10 cellular contexts compared by ENCODE assay signal in the genomic region with DNA sequence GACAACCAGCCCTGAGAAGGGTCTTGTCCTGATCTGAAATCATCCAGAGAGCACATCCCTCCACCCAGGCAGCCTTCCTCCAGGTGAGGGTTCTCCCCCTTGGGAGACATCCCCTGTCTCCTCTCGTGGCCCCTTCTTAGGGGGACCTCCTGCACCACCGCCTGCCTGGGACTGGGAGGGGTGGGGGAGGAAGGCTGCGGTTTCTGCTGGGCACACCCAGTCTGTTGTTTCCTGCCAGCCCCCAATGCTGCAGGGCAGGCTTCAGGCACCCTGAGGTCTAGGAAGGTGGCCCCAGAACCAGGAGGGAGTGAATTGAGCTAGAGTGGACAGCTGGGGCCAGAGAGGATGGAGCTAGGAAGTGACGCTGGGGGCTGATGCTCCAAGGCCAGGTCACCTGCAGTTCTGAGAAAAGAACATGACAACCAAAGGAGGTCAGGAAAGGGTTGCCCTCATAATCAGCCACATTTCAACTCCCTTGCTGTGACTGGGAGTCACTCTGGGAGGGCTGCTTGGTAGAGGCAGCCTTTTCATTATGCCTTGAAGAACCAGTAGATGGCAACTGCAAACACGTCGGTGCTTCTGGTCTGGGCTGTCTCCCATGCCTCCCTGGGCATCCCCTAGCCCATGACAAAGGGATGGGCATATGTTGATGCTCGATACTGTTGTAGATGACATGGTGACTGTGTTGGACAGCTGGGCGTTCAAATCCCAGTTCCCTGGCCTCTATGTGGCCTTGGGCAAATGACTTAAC. TPM values are rescaled to one million over a fixed set of nuclear protein-coding genes. Genes with fewer than 3 reads are reported as not detected.
DNase-seq lines count a peak whose midpoint lies in the region; ATAC-seq and TF ChIP-seq lines count a peak whose summit lies in the region.
"Had no signal": no experiment of that assay in that cellular context is flagged by ENCODE, and none has a peak within 500 bp of the region (broad histone marks: within the 10 kb centered on the region; RNA-seq: fewer than 3 reads in every experiment).

No MANE protein-coding gene starts in this region.

- peak overlapping the region; percentile 95 for H3K27ac Mint-ChIP-seq in activated T-cell treated with anti-CD3 and anti-CD28 coated beads, Interleukin-2, amount 50 U/mL, for 24 hours
- H3K27ac Mint-ChIP-seq in natural killer cell treated with Interleukin-12 subunit alpha and Interleukin-12 subunit beta and Interleukin-15 and Interleukin-18, amount 100 ng/mL, for 72 hours = peak overlapping the region; percentile 89 to 96

- H3K36me3 ChIP-seq in GM06990 (ENCODE audit: control insufficient read depth, insufficient read depth, low read length) (no peaks in the 10 kb centered on the region), breast epithelium (no peaks in the 10 kb centered on the region)
- H3K36me3 ChIP-seq: suprapubic skin had no signal

- H3K9me3 ChIP-seq in breast epithelium = no peaks in the 10 kb centered on the region
- H3K9me3 ChIP-seq: suprapubic skin had no signal

- TF ChIP-seq POLR2A in NB4 (IDR thresholded peaks at IDR 0.05; ENCODE audit: extremely low read depth, insufficient read length) (peak; percentile 65), breast epithelium (IDR thresholded peaks at IDR 0.05) (no peak)

- H3K36me3 Mint-ChIP-seq in activated T-cell treated with anti-CD3 and anti-CD28 coated beads, Interleukin-2, amount 50 U/mL, for 24 hours (ENCODE audit: low read depth) = peaks cover 21% of the 10 kb centered on the region
- H3K36me3 Mint-ChIP-seq in natural killer cell treated with Interleukin-12 subunit alpha and Interleukin-12 subunit beta and Interleukin-15 and Interleukin-18, amount 100 ng/mL, for 72 hours = peaks cover 7% of the 10 kb centered on the region

- H3K27me3 Mint-ChIP-seq in activated T-cell treated with anti-CD3 and anti-CD28 coated beads, Interleukin-2, amount 50 U/mL, for 24 hours = no peaks in the 10 kb centered on the region
- no peaks in the 10 kb centered on the region for H3K27me3 Mint-ChIP-seq in natural killer cell treated with Interleukin-12 subunit alpha and Interleukin-12 subunit beta and Interleukin-15 and Interleukin-18, amount 100 ng/mL, for 72 hours

- ATAC-seq in natural killer cell treated with Interleukin-12 subunit alpha and Interleukin-12 subunit beta and Interleukin-15 and Interleukin-18, amount 100 ng/mL, for 72 hours = peak; percentile 29 to 53
- ATAC-seq in GM21786 (IDR thresholded peaks at IDR 0.05; ENCODE audit: unreplicated experiment) (no peak), HG02870 (IDR thresholded peaks at IDR 0.05; ENCODE audit: unreplicated experiment) (no peak)

- TF ChIP-seq CTCF in GM06990 (IDR thresholded peaks at IDR 0.05; ENCODE audit: insufficient read depth, low read length, poor library complexity, severe bottlenecking) (no peak), NB4 (IDR thresholded peaks at IDR 0.05; ENCODE audit: low read depth, low read length) (no peak), breast epithelium (IDR thresholded peaks at IDR 0.05) (no peak)

- H3K27me3 ChIP-seq in GM06990 (replicated peaks; ENCODE audit: control insufficient read depth, insufficient read depth, low read length) (no peaks in the 10 kb centered on the region), breast epithelium (no peaks in the 10 kb centered on the region)
- H3K27me3 ChIP-seq: suprapubic skin had no signal

- peaks cover 5% of the 10 kb centered on the region for H3K9me3 Mint-ChIP-seq in activated T-cell treated with anti-CD3 and anti-CD28 coated beads, Interleukin-2, amount 50 U/mL, for 24 hours
- H3K9me3 Mint-ChIP-seq in natural killer cell treated with Interleukin-12 subunit alpha and Interleukin-12 subunit beta and Interleukin-15 and Interleukin-18, amount 100 ng/mL, for 72 hours = peaks cover 9% of the 10 kb centered on the region

- peaks cover 71% of the 10 kb centered on the region for H3K4me1 Mint-ChIP-seq in activated T-cell treated with anti-CD3 and anti-CD28 coated beads, Interleukin-2, amount 50 U/mL, for 24 hours (ENCODE audit: low read depth)
- H3K4me1 Mint-ChIP-seq in natural killer cell treated with Interleukin-12 subunit alpha and Interleukin-12 subunit beta and Interleukin-15 and Interleukin-18, amount 100 ng/mL, for 72 hours (ENCODE audit: low read depth in 2 of 2) = peaks cover 53 to 69% of the 10 kb centered on the region in 2 donors

- H3K27ac ChIP-seq in breast epithelium = no peak overlapping the region
- H3K27ac ChIP-seq: suprapubic skin had no signal

- DNase-seq in GM06990 (ENCODE audit: extremely low read depth, insufficient read length) = peak; percentile 75
- DNase-seq in NB4 (ENCODE audit: low read depth) = peak; percentile 96
- DNase-seq in activated T-cell treated with anti-CD3 and anti-CD28 coated beads, Interleukin-2, amount 50 U/mL, for 24 hours = peak; percentile 68
- DNase-seq in natural killer cell treated with Interleukin-12 subunit alpha and Interleukin-12 subunit beta and Interleukin-15 and Interleukin-18, amount 100 ng/mL, for 72 hours (ENCODE audit: low spot score) = no peak
- no peak for DNase-seq in breast epithelium (ENCODE audit: low spot score in 2 of 2)
- DNase-seq in AG08396 (ENCODE audit: low spot score) = no peak
- DNase-seq: NCI-H510A had no signal

- peak overlapping the region; percentile 29; the same call in 1 of the 2 replicates for H3K4me3 ChIP-seq in GM06990 (replicated peaks; ENCODE audit: low read depth, low read length)
- peak overlapping the region; percentile 96 for H3K4me3 ChIP-seq in NB4 (ENCODE audit: low read depth, low read length)
- H3K4me3 ChIP-seq in breast epithelium = no peak overlapping the region
- H3K4me3 ChIP-seq: suprapubic skin had no signal

- intact Hi-C loops in breast epithelium (cut with DNase I; ENCODE audit: low total_unique reads) = no loop called here

- peak overlapping the region; percentile 79 for H3K4me3 Mint-ChIP-seq in activated T-cell treated with anti-CD3 and anti-CD28 coated beads, Interleukin-2, amount 50 U/mL, for 24 hours
- H3K4me3 Mint-ChIP-seq in natural killer cell treated with Interleukin-12 subunit alpha and Interleukin-12 subunit beta and Interleukin-15 and Interleukin-18, amount 100 ng/mL, for 72 hours = peak overlapping the region; percentile 87

- no peaks in the 10 kb centered on the region for H3K4me1 ChIP-seq in breast epithelium
- H3K4me1 ChIP-seq: suprapubic skin had no signal

RNA-seq across cellular contexts. Expression of a gene that starts 1.4 kb away (rescaled TPM):
- 10 to 100 TPM; 42.3 to 56.3 TPM for total RNA-seq in natural killer cell treated with Interleukin-12 subunit alpha and Interleukin-12 subunit beta and Interleukin-15 and Interleukin-18, amount 100 ng/mL, for 72 hours
- 10 to 100 TPM; 16.8 to 23.3 (median 22.9) TPM for total RNA-seq in breast epithelium

RNA-seq across cellular contexts. Expression of a gene that starts 55.9 kb away (rescaled TPM):
- total RNA-seq in natural killer cell treated with Interleukin-12 subunit alpha and Interleukin-12 subunit beta and Interleukin-15 and Interleukin-18, amount 100 ng/mL, for 72 hours = 1 to 10 TPM; 1.1 to 1.7 TPM
- 100 to 1,000 TPM in 2 of 3 donors, 10 to 100 TPM in 1; 66.3 to 108 (median 104) TPM for total RNA-seq in breast epithelium

Comparison
In these comparisons a context has a peak if more than half of its experiments do, and no peak if none do; other contexts are left out.
1. DNase-seq: peak in GM06990 (single experiment), NB4 (single experiment) and activated T-cell treated with anti-CD3 and anti-CD28 coated beads, Interleukin-2, amount 50 U/mL, for 24 hours (single experiment); none in natural killer cell treated with Interleukin-12 subunit alpha and Interleukin-12 subunit beta and Interleukin-15 and Interleukin-18, amount 100 ng/mL, for 72 hours (single experiment), breast epithelium (0 of 2) and AG08396 (single experiment).
2. H3K4me3 ChIP-seq: peak in GM06990 (single experiment) and NB4 (single experiment); none in breast epithelium (0 of 3).
3. ATAC-seq: peak in natural killer cell treated with Interleukin-12 subunit alpha and Interleukin-12 subunit beta and Interleukin-15 and Interleukin-18, amount 100 ng/mL, for 72 hours (2 of 2); none in GM21786 (single experiment) and HG02870 (single experiment).
4. RNA of a gene that starts 55.9 kb away (total RNA-seq): 66.3 to 108 TPM in breast epithelium; 1.1 to 1.7 TPM in natural killer cell treated with Interleukin-12 subunit alpha and Interleukin-12 subunit beta and Interleukin-15 and Interleukin-18, amount 100 ng/mL, for 72 hours; every median in the first group is over 10 times any median in the second.